1 cellular context compared by ENCODE assay signal in the genomic region with DNA sequence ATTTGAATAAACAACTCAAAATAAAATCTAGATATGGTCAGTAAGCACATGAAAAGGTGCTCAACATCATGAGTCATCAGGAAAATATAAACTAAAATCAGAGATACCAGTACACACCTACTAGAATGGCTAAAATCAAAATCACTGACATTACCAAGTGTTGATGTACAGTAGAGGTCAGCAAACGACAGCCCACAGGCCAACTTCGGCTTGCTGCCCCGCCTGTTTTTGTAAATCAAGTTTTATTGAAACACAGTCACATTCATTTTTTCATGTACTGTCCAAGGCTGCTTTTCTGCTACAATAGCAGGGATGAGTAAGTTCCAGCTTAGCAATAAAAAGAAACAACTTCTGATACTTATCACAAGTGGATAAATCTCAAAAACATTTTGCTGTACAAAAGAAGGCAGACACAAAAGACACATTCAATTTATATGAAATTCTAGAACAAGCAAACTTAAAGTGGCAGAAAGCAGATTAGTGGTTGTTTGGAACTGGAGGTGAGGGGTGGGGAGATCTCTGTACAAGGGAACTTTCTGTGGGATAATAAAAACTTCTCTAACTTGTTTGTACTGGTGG.
TF ChIP-seq lines count a peak whose summit lies in the region.

No MANE protein-coding gene starts in this region.

TF ChIP-seq in SK-N-SH, 30 proteins besides CTCF, POLR2A, EP300 and RAD21 (continued from another document):
- TF ChIP-seq, protein P1, sequence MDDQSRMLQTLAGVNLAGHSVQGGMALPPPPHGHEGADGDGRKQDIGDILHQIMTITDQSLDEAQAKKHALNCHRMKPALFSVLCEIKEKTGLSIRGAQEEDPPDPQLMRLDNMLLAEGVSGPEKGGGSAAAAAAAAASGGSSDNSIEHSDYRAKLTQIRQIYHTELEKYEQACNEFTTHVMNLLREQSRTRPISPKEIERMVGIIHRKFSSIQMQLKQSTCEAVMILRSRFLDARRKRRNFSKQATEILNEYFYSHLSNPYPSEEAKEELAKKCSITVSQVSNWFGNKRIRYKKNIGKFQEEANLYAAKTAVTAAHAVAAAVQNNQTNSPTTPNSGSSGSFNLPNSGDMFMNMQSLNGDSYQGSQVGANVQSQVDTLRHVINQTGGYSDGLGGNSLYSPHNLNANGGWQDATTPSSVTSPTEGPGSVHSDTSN (IDR thresholded peaks at IDR 0.05) = peak; percentile 69
- TF ChIP-seq, protein P2, sequence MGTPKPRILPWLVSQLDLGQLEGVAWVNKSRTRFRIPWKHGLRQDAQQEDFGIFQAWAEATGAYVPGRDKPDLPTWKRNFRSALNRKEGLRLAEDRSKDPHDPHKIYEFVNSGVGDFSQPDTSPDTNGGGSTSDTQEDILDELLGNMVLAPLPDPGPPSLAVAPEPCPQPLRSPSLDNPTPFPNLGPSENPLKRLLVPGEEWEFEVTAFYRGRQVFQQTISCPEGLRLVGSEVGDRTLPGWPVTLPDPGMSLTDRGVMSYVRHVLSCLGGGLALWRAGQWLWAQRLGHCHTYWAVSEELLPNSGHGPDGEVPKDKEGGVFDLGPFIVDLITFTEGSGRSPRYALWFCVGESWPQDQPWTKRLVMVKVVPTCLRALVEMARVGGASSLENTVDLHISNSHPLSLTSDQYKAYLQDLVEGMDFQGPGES (IDR thresholded peaks at IDR 0.05; ENCODE audit: low read depth, low read length) = no peak
- TF ChIP-seq NRF1 (IDR thresholded peaks at IDR 0.05; ENCODE audit: low read depth, low read length) (no peak), GABPA (IDR thresholded peaks at IDR 0.05; ENCODE audit: low read depth) (no peak), SMC3 (IDR thresholded peaks at IDR 0.05; ENCODE audit: low read depth, low read length) (peak; percentile 19; the same call in 1 of the 2 replicates), FOXM1 (IDR thresholded peaks at IDR 0.05; ENCODE audit: low read depth) (no peak), RXRA (IDR thresholded peaks at IDR 0.05; ENCODE audit: borderline replicate concordance, low read depth) (no peak), FOSL2 (IDR thresholded peaks at IDR 0.05; ENCODE audit: borderline replicate concordance, low read depth) (no peak), ELF1 (IDR thresholded peaks at IDR 0.05) (no peak), MEF2A (IDR thresholded peaks at IDR 0.05; ENCODE audit: borderline replicate concordance, low read depth) (no peak), RFX5 (IDR thresholded peaks at IDR 0.05; ENCODE audit: low read length) (no peak), NFIC (IDR thresholded peaks at IDR 0.05; ENCODE audit: borderline replicate concordance) (no peak), EZH2phosphoT487 (IDR thresholded peaks at IDR 0.05; ENCODE audit: borderline replicate concordance, low read depth) (no peak), SIN3A (IDR thresholded peaks at IDR 0.05; ENCODE audit: borderline replicate concordance, low read depth, low read length) (no peak), TAF1 (IDR thresholded peaks at IDR 0.05; ENCODE audit: borderline replicate concordance, low read depth, low read length) (no peak), TEAD4 (IDR thresholded peaks at IDR 0.05; ENCODE audit: borderline replicate concordance, insufficient read depth) (0 out of 2 replicates have a peak, but pooled peaks have one; percentile 20), TCF12 (IDR thresholded peaks at IDR 0.05) (peak; percentile 56), CHD2 (IDR thresholded peaks at IDR 0.05; ENCODE audit: low read length, partially characterized antibody) (no peak), YY1 (IDR thresholded peaks at IDR 0.05; ENCODE audit: low read depth) (no peak), MXI1 (IDR thresholded peaks at IDR 0.05; ENCODE audit: low read depth, low read length) (no peak), GATA2 (CRISPR knock-in tag; IDR thresholded peaks at IDR 0.05) (no peak), JUND (IDR thresholded peaks at IDR 0.05) (0 out of 2 replicates have a peak, but pooled peaks have one; percentile 26), RCOR1 (IDR thresholded peaks at IDR 0.05; ENCODE audit: low read length) (no peak), FOXJ3 (CRISPR knock-in tag; IDR thresholded peaks at IDR 0.05) (no peak)
- TF ChIP-seq, protein P3, sequence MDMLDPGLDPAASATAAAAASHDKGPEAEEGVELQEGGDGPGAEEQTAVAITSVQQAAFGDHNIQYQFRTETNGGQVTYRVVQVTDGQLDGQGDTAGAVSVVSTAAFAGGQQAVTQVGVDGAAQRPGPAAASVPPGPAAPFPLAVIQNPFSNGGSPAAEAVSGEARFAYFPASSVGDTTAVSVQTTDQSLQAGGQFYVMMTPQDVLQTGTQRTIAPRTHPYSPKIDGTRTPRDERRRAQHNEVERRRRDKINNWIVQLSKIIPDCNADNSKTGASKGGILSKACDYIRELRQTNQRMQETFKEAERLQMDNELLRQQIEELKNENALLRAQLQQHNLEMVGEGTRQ (IDR thresholded peaks at IDR 0.05; ENCODE audit: borderline replicate concordance, low read depth, low read length) = no peak
- TF ChIP-seq, protein P4, sequence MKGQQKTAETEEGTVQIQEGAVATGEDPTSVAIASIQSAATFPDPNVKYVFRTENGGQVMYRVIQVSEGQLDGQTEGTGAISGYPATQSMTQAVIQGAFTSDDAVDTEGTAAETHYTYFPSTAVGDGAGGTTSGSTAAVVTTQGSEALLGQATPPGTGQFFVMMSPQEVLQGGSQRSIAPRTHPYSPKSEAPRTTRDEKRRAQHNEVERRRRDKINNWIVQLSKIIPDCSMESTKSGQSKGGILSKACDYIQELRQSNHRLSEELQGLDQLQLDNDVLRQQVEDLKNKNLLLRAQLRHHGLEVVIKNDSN (IDR thresholded peaks at IDR 0.05; ENCODE audit: borderline replicate concordance, low read depth) = no peak
- TF ChIP-seq, protein P5, sequence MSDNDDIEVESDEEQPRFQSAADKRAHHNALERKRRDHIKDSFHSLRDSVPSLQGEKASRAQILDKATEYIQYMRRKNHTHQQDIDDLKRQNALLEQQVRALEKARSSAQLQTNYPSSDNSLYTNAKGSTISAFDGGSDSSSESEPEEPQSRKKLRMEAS (IDR thresholded peaks at IDR 0.05; ENCODE audit: low read depth) = no peak
- TF ChIP-seq, protein P6, sequence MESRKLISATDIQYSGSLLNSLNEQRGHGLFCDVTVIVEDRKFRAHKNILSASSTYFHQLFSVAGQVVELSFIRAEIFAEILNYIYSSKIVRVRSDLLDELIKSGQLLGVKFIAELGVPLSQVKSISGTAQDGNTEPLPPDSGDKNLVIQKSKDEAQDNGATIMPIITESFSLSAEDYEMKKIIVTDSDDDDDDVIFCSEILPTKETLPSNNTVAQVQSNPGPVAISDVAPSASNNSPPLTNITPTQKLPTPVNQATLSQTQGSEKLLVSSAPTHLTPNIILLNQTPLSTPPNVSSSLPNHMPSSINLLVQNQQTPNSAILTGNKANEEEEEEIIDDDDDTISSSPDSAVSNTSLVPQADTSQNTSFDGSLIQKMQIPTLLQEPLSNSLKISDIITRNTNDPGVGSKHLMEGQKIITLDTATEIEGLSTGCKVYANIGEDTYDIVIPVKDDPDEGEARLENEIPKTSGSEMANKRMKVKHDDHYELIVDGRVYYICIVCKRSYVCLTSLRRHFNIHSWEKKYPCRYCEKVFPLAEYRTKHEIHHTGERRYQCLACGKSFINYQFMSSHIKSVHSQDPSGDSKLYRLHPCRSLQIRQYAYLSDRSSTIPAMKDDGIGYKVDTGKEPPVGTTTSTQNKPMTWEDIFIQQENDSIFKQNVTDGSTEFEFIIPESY (IDR thresholded peaks at IDR 0.05; ENCODE audit: borderline replicate concordance, low read depth) = no peak
- TF ChIP-seq, protein P7, sequence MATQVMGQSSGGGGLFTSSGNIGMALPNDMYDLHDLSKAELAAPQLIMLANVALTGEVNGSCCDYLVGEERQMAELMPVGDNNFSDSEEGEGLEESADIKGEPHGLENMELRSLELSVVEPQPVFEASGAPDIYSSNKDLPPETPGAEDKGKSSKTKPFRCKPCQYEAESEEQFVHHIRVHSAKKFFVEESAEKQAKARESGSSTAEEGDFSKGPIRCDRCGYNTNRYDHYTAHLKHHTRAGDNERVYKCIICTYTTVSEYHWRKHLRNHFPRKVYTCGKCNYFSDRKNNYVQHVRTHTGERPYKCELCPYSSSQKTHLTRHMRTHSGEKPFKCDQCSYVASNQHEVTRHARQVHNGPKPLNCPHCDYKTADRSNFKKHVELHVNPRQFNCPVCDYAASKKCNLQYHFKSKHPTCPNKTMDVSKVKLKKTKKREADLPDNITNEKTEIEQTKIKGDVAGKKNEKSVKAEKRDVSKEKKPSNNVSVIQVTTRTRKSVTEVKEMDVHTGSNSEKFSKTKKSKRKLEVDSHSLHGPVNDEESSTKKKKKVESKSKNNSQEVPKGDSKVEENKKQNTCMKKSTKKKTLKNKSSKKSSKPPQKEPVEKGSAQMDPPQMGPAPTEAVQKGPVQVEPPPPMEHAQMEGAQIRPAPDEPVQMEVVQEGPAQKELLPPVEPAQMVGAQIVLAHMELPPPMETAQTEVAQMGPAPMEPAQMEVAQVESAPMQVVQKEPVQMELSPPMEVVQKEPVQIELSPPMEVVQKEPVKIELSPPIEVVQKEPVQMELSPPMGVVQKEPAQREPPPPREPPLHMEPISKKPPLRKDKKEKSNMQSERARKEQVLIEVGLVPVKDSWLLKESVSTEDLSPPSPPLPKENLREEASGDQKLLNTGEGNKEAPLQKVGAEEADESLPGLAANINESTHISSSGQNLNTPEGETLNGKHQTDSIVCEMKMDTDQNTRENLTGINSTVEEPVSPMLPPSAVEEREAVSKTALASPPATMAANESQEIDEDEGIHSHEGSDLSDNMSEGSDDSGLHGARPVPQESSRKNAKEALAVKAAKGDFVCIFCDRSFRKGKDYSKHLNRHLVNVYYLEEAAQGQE (IDR thresholded peaks at IDR 0.05; ENCODE audit: low read depth, low read length) = no peak
